20 cellular contexts compared by ENCODE assay signal in the genomic region with DNA sequence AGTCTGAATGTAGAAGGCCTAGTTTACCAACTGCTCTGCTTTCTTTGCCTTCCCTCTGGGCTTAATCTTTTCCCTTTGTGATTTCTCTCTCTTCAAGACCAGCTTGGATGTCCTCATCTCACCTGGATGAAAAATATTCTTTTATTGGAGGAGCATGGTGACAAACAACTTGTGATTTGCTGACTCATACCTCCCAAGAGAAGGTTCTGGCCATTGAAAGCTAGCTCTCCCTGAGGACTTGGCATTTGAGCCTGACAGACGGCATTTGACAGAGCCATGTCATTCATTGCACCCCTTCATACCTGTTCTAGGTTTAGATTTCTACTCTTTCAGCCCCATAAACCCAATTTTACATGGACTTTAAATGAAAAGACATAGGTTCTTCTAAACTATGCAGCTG. TPM values are rescaled to one million over a fixed set of nuclear protein-coding genes. Genes with fewer than 3 reads are reported as not detected.
DNase-seq lines count a peak whose midpoint lies in the region; ATAC-seq, FAIRE-seq and TF ChIP-seq lines count a peak whose summit lies in the region.
"Had no signal": no experiment of that assay in that cellular context is flagged by ENCODE, and none has a peak within 500 bp of the region (broad histone marks: within the 10 kb centered on the region; RNA-seq: fewer than 3 reads in every experiment).

No MANE protein-coding gene starts in this region.

- TF ChIP-seq CTCF in DND-41 (IDR thresholded peaks at IDR 0.05; ENCODE audit: borderline replicate concordance, extremely low read depth, low read length, poor library complexity, severe bottlenecking) (no peak), HFFc6 (IDR thresholded peaks at IDR 0.05) (no peak), K562 (IDR thresholded peaks at IDR 0.05 in 2 of 3, conservative IDR thresholded peaks at IDR 0.05 in 1 of 3; ENCODE audit: insufficient read depth in 2 of 3, low read depth in 1 of 3, low read length in 3 of 3) (no peak)

- intact Hi-C loops in K562 (cut with micrococcal nuclease): no loop called here

- H3K27ac ChIP-seq in DND-41 (ENCODE audit: low read length) (peak overlapping the region; percentile 2; the same call in 1 of the 2 replicates), K562 (ENCODE audit: extremely low read depth, low read depth, low read length) (peak overlapping the region; percentile 15; the same call in 1 of the 3 replicates), mesendoderm (ENCODE audit: low read depth, low read length) (no peak overlapping the region)
- H3K27ac ChIP-seq: esophagus muscularis mucosa, vagina had no signal

- H3K56ac ChIP-seq in mesendoderm (ENCODE audit: low read length): no peak overlapping the region

- peaks cover 63% of the 10 kb centered on the region for H3K36me3 Mint-ChIP-seq in HFFc6 (ENCODE audit: low read depth)

- no peak overlapping the region for H2BK5ac ChIP-seq in mesendoderm (ENCODE audit: low read length)

- H3K4me1 ChIP-seq in DND-41 (ENCODE audit: insufficient read depth, low read length) (peaks cover 10% of the 10 kb centered on the region; the same call in 1 of the 2 replicates), K562 (replicated peaks in 1 of 2; ENCODE audit: control insufficient read depth in 2 of 2, insufficient read depth in 2 of 2, low read length in 2 of 2) (peaks cover 0 to 12% of the 10 kb centered on the region in 2 experiments; a peak in 3 of 5 replicates), mesendoderm (ENCODE audit: control insufficient read depth, low read depth, low read length) (peaks cover 3% of the 10 kb centered on the region)
- H3K4me1 ChIP-seq: vagina had no signal

- no peak for TF ChIP-seq POLR2A in K562 (conservative IDR thresholded peaks at IDR 0.05)

- H2AK5ac ChIP-seq in mesendoderm (ENCODE audit: low read length): no peak overlapping the region

- in situ Hi-C loops in K562 (cut with MboI): no loop called here

- FAIRE-seq in K562 (lab: Jason Lieb, UNC): peak; percentile 82

- H3K18ac ChIP-seq in mesendoderm (ENCODE audit: low read length): no peak overlapping the region

- H2AFZ ChIP-seq in DND-41 (ENCODE audit: low read depth, low read length) (no peak overlapping the region), K562 (ENCODE audit: low read depth, low read length) (no peak overlapping the region)

- H3K79me2 ChIP-seq in DND-41 (ENCODE audit: insufficient read depth, low read length) (no peaks in the 10 kb centered on the region), K562 (ENCODE audit: control insufficient read depth, insufficient read depth, low read length) (no peaks in the 10 kb centered on the region), mesendoderm (ENCODE audit: control insufficient read depth, insufficient read depth, low read length) (no peaks in the 10 kb centered on the region)

- H3K4me1 Mint-ChIP-seq in HFFc6 (ENCODE audit: low read depth): peaks cover 24% of the 10 kb centered on the region

- no peak overlapping the region for H2BK120ac ChIP-seq in mesendoderm (ENCODE audit: low read depth, low read length)

- no peak for DNase-seq in DND-41
- DNase-seq in HFFc6: no peak
- DNase-seq in K562 (ENCODE audit: extremely low read depth in 1 of 4, low spot score in 3 of 4): peak in 1 of 4 experiments; percentile 15
- peak; percentile 16 for DNase-seq in mesendoderm
- no peak for DNase-seq in cortex of kidney (lab: John Stamatoyannopoulos, UW)
- DNase-seq: activated CD8-positive, alpha-beta memory T cell treated with anti-CD3 and anti-CD28 coated beads for 24 hours; activated naive CD8-positive, alpha-beta T cell treated with anti-CD3 and anti-CD28 coated beads, Interleukin-2, amount 10 ng/mL, durations not matched to agents 7 days and 5 days; CD8-positive, alpha-beta T cell; cerebellar nuclear complex; GF-D8; NCI-H2081 treated with DMSO at 0.1 percent for 48 hours; NCI-H82; SHP77 treated with DMSO at 0.1 percent for 48 hours; stimulated activated naive CD4-positive, alpha-beta T cell treated with Interleukin-2 at 50 U/mL for 16 hours had no signal

- H3K9me3 ChIP-seq in DND-41 (ENCODE audit: insufficient read depth, low read length, severe bottlenecking) (no peaks in the 10 kb centered on the region), K562 (replicated peaks; ENCODE audit: control insufficient read depth, insufficient read depth, low read depth, low read length) (no peaks in the 10 kb centered on the region)
- H3K9me3 ChIP-seq: esophagus muscularis mucosa, vagina had no signal

- ATAC-seq in DND-41 (ENCODE audit: insufficient read depth, low read depth) (no peak), K562 (peak; percentile 52; the same call in 1 of the 3 replicates), GM18520 (IDR thresholded peaks at IDR 0.05; ENCODE audit: unreplicated experiment) (no peak), HG02885 (IDR thresholded peaks at IDR 0.05; ENCODE audit: poor library complexity, unreplicated experiment) (no peak)
- ATAC-seq: CD8-positive, alpha-beta T cell; left lobe of liver; sciatic nerve had no signal

- peaks cover 3% of the 10 kb centered on the region for H3K9me1 ChIP-seq in K562 (ENCODE audit: control insufficient read depth, insufficient read depth, low read length)

- no peak overlapping the region for H3K4me3 Mint-ChIP-seq in HFFc6
- H3K4me3 Mint-ChIP-seq: activated naive CD8-positive, alpha-beta T cell treated with anti-CD3 and anti-CD28 coated beads, Interleukin-2, amount 10 ng/mL, durations not matched to agents 7 days and 5 days; CD8-positive, alpha-beta T cell had no signal

- no peak overlapping the region for H2BK15ac ChIP-seq in mesendoderm (replicated peaks; ENCODE audit: low read depth)

- H3K9ac ChIP-seq in DND-41 (ENCODE audit: low read depth, low read length) (no peak overlapping the region), K562 (ENCODE audit: insufficient read depth in 1 of 2, low read depth in 2 of 2, low read length in 2 of 2) (no peak overlapping the region), mesendoderm (ENCODE audit: low read length) (no peak overlapping the region)

- no peaks in the 10 kb centered on the region for H3K27me3 ChIP-seq in DND-41 (ENCODE audit: insufficient read depth, low read length, poor library complexity)
- no peaks in the 10 kb centered on the region for H3K27me3 ChIP-seq in K562 (ENCODE audit: control insufficient read depth in 2 of 2, insufficient read depth in 2 of 2, low read length in 2 of 2)
- H3K27me3 ChIP-seq in mesendoderm (ENCODE audit: insufficient read depth, low read length, poor library complexity): no peaks in the 10 kb centered on the region
- H3K27me3 ChIP-seq: esophagus muscularis mucosa, vagina had no signal

- TF ChIP-seq RAD21 in K562 (CRISPR knock-in tag; conservative IDR thresholded peaks at IDR 0.05 in 1 of 2, IDR thresholded peaks at IDR 0.05 in 1 of 2): no peak

- no peak overlapping the region for H4K8ac ChIP-seq in mesendoderm (ENCODE audit: low read depth, low read length)

- H4K20me1 ChIP-seq in DND-41 (ENCODE audit: insufficient read depth, low read length): no peaks in the 10 kb centered on the region
- H4K20me1 ChIP-seq in K562 (replicated peaks; ENCODE audit: control insufficient read depth, insufficient read depth, low read length): no peaks in the 10 kb centered on the region

- TF ChIP-seq EP300 in K562 (IDR thresholded peaks at IDR 0.05; ENCODE audit: low read length): no peak

- H3K4me2 ChIP-seq in DND-41 (ENCODE audit: insufficient read depth, low read length) (no peak overlapping the region), K562 (ENCODE audit: insufficient read depth, low read length) (no peak overlapping the region), mesendoderm (ENCODE audit: low read length) (no peak overlapping the region)

- WGBS in K562 (ENCODE audit: insufficient coverage, low coverage, missing lambda C conversion rate): 78% methylated on average over 1 of the region's 1 CpG
- WGBS in mesendoderm (ENCODE audit: extremely low coverage, insufficient coverage, low lambda C conversion rate): no CpG with 5 or more reads among the region's 1 CpG

- peak overlapping the region; percentile 60 for H3K27ac Mint-ChIP-seq in HFFc6

- no peak overlapping the region for H4K5ac ChIP-seq in mesendoderm (ENCODE audit: low read length)

- no TSS peak for BruUV-seq in K562 (replicated peaks; lab: Mats Ljungman, UMichigan)

- POLR2A ChIA-PET in K562 (lab: Yijun Ruan, JAX): interaction anchor here (2.2 kb wide), 1 partner anchor 14 kb away, joined by 5 read pairs; no protein-coding TSS in a partner anchor

- no peaks in the 10 kb centered on the region for H3K79me1 ChIP-seq in mesendoderm (ENCODE audit: low read length)

- H3K23ac ChIP-seq in mesendoderm (ENCODE audit: low read length): no peak overlapping the region

- no peak overlapping the region for H3K4ac ChIP-seq in mesendoderm (ENCODE audit: low read depth, low read length)

- no peaks in the 10 kb centered on the region; the same call in 1 of the 2 replicates for H3K27me3 Mint-ChIP-seq in HFFc6 (ENCODE audit: insufficient read depth)
- H3K27me3 Mint-ChIP-seq: activated naive CD8-positive, alpha-beta T cell treated with anti-CD3 and anti-CD28 coated beads, Interleukin-2, amount 10 ng/mL, durations not matched to agents 7 days and 5 days had no signal

- H3K4me3 ChIP-seq in DND-41 (ENCODE audit: low read depth in 1 of 2, low read length in 2 of 2) (no peak overlapping the region), K562 (no peak overlapping the region), mesendoderm (ENCODE audit: low read length) (no peak overlapping the region)
- H3K4me3 ChIP-seq: esophagus muscularis mucosa, vagina had no signal

- peaks cover 52% of the 10 kb centered on the region for H3K36me3 ChIP-seq in DND-41 (ENCODE audit: insufficient read depth, low read length)
- H3K36me3 ChIP-seq in K562 (ENCODE audit: control insufficient read depth, insufficient read depth, low read length): peaks cover 68% of the 10 kb centered on the region
- no peaks in the 10 kb centered on the region for H3K36me3 ChIP-seq in mesendoderm (ENCODE audit: control insufficient read depth, insufficient read depth, low read length)

- CTCF ChIA-PET in K562 (lab: Yijun Ruan, JAX; ENCODE audit: low intra/inter-chr PET ratio): no interaction called here

- H3K9me3 Mint-ChIP-seq in HFFc6: no peaks in the 10 kb centered on the region
- H3K9me3 Mint-ChIP-seq: activated naive CD8-positive, alpha-beta T cell treated with anti-CD3 and anti-CD28 coated beads, Interleukin-2, amount 10 ng/mL, durations not matched to agents 7 days and 5 days; CD8-positive, alpha-beta T cell had no signal

RNA-seq across cellular contexts. Expression of gene ATG7, which starts 33.3 kb away (rescaled TPM):
- 10 to 100 TPM; 44.5 to 53.0 (median 49.3) TPM for total RNA-seq in HFFc6 (2021; fragmentation: NEBNext Ultra II Directional; extraction: Animal tissue kit (Norgen Biotek cat#: 25700))
- total RNA-seq in K562 (2011; cell fraction: chromatin; rRNA removed; ENCODE audit: low replicate concordance): 141 and 224 TPM in 2 replicates
- 78.5 and 85.9 TPM in 2 replicates for total RNA-seq in K562 (2011; cell fraction: nucleolus; rRNA removed)
- 127 and 128 TPM in 2 replicates for total RNA-seq in K562 (2011; cell fraction: nucleoplasm; rRNA removed)
- total RNA-seq in K562 (2014; rRNA removed) (20.1 and 20.2 TPM in 2 replicates), K562 (2014; rRNA removed; fragmentation: Illumina TruSeq; extraction: Trizol) (44.6 and 53.3 TPM in 2 replicates), K562 (2015; rRNA removed; fragmentation: Illumina TruSeq; extraction: Trizol) (29.4 and 30.9 TPM in 2 replicates), K562 (2021) (31.3 and 34.1 TPM in 2 replicates)
- polyA plus RNA-seq in K562 (2011; rRNA removed) (34.5 and 36.0 TPM in 2 replicates), K562 (2014; fragmentation: Illumina TruSeq; extraction: Trizol) (36.8 and 45.3 TPM in 2 replicates), K562 (2014; fragmentation: Nextera tagmentation; extraction: Ambion mirVana) (10 to 100 TPM; 18.3 to 33.6 TPM), K562 (2014; rRNA removed) (17.3 and 31.8 TPM in 2 replicates)
- polyA plus RNA-seq in K562 (2011; cell fraction: cytosol; rRNA removed): 36.2 and 54.9 TPM in 2 replicates
- polyA plus RNA-seq in K562 (2011; cell fraction: nucleus; rRNA removed): 31.7 and 43.7 TPM in 2 replicates
- 30.8 and 31.9 TPM in 2 replicates for polyA plus RNA-seq in K562 (2012)
- 103 and 129 TPM in 2 replicates for polyA minus RNA-seq in K562 (2011; rRNA and poly(A)+ RNA removed)
- polyA minus RNA-seq in K562 (2011; cell fraction: cytosol; rRNA and poly(A)+ RNA removed): 18.8 and 27.8 TPM in 2 replicates
- 77.8 and 134 TPM in 2 replicates for polyA minus RNA-seq in K562 (2011; cell fraction: nucleus; rRNA and poly(A)+ RNA removed)
- 10.9 TPM for polyA plus RNA-seq in mesendoderm (2013, experiment 1 of 2)
- 11.5 TPM for polyA plus RNA-seq in mesendoderm (2013, experiment 2 of 2)
